Comparison of ENCODE assay signal across 8 cellular contexts in the genomic region with DNA sequence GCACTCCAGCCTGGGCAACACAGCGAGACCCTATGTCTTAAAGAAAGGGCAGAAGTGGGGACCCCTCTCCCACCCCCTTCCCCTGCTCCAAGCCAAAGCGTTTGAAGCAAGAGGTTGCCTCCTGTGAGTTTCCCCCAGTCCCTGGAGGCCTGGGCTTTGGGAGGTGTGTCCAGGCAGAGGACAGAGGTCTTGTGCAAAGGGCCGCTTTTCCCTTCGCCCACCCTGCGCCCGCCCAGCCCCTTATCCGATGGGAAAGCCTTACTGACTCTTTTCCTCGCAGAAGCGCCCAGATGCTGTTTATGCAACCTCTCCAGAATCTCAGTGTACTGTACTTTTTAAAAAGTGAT. TPM values are rescaled to one million over a fixed set of nuclear protein-coding genes. Genes with fewer than 3 reads are reported as not detected.
DNase-seq lines count a peak whose midpoint lies in the region; ATAC-seq and TF ChIP-seq lines count a peak whose summit lies in the region.

No MANE protein-coding gene starts in this region.

- H3F3A ChIP-seq in PC-3 (ENCODE audit: low read length, unreplicated experiment) = no peaks in the 10 kb centered on the region

- H4K12ac ChIP-seq in trophoblast cell (ENCODE audit: low read depth, low read length) = no peak overlapping the region

- H2BK12ac ChIP-seq in trophoblast cell (ENCODE audit: low read length) = no peak overlapping the region

- H3K27ac ChIP-seq in PC-3 (ENCODE audit: low read length) (no peak overlapping the region), esophagus (ENCODE audit: low read depth in 2 of 2, low read length in 1 of 2) (peak overlapping the region; percentile 80), trophoblast cell (ENCODE audit: low read depth, low read length) (no peak overlapping the region)

- H3K79me2 ChIP-seq in PC-3 (ENCODE audit: low read length) = no peaks in the 10 kb centered on the region
- H3K79me2 ChIP-seq in trophoblast cell (ENCODE audit: control insufficient read depth, insufficient read depth, low read length, poor library complexity) = no peaks in the 10 kb centered on the region

- WGBS in esophagus, 2 donors = 55 to 61% methylated on average over 9 of the region's 9 CpGs
- no CpG with 5 or more reads among the region's 9 CpGs for WGBS in trophoblast cell (ENCODE audit: extremely low coverage, insufficient coverage, insufficient read length)

- H4K20me1 ChIP-seq in PC-3 (ENCODE audit: low read length) = no peaks in the 10 kb centered on the region

- no peak overlapping the region for H3K23ac ChIP-seq in trophoblast cell (ENCODE audit: low read length)

- H3K9me3 ChIP-seq in PC-3 (ENCODE audit: low read length) (no peaks in the 10 kb centered on the region), esophagus (ENCODE audit: control insufficient read depth in 2 of 2, insufficient read depth in 1 of 2, low read depth in 1 of 2, low read length in 1 of 2) (no peaks in the 10 kb centered on the region), trophoblast cell (ENCODE audit: insufficient read depth, low read depth, low read length) (no peaks in the 10 kb centered on the region)

- H3K27me3 ChIP-seq in PC-3 (ENCODE audit: low read length) (no peaks in the 10 kb centered on the region), esophagus (ENCODE audit: control insufficient read depth in 1 of 2, insufficient read depth in 2 of 2, low read length in 2 of 2) (no peaks in the 10 kb centered on the region), trophoblast cell (ENCODE audit: insufficient read depth, low read length) (no peaks in the 10 kb centered on the region)

- no peak overlapping the region for H3K14ac ChIP-seq in trophoblast cell (ENCODE audit: low read length)

- TF ChIP-seq CTCF in PC-3 (conservative IDR thresholded peaks at IDR 0.05; ENCODE audit: low read depth, low read length) = no peak
- no peak for TF ChIP-seq CTCF in GM20000 (IDR thresholded peaks at IDR 0.05; ENCODE audit: extremely low read depth, missing control alignments)

- CTCF ChIA-PET in PC-3 (lab: Charles Lee) = no interaction called here

- H2BK5ac ChIP-seq in trophoblast cell (ENCODE audit: low read depth, low read length, poor library complexity) = no peak overlapping the region

- BruUV-seq in PC-3 (replicated peaks; lab: Mats Ljungman, UMichigan) = no TSS peak

- H2AFZ ChIP-seq in PC-3 (ENCODE audit: low read length) (peak overlapping the region; percentile 61; the same call in 1 of the 2 replicates), trophoblast cell (ENCODE audit: insufficient read depth, low read length, poor library complexity) (no peak overlapping the region)

- peaks cover 2% of the 10 kb centered on the region for H3K79me1 ChIP-seq in trophoblast cell (ENCODE audit: low read length)

- H3K36me3 ChIP-seq in PC-3 (ENCODE audit: low read depth, low read length) = no peaks in the 10 kb centered on the region
- no peaks in the 10 kb centered on the region for H3K36me3 ChIP-seq in esophagus (ENCODE audit: control insufficient read depth in 2 of 2, insufficient read depth in 2 of 2, low read length in 1 of 2)
- H3K36me3 ChIP-seq in trophoblast cell (ENCODE audit: control insufficient read depth in 1 of 2, insufficient read depth in 2 of 2, low read length in 2 of 2) = peaks cover 2 to 4% of the 10 kb centered on the region in 2 experiments

- H3K9ac ChIP-seq in PC-3 (ENCODE audit: low read length) (no peak overlapping the region), trophoblast cell (ENCODE audit: low read length) (no peak overlapping the region)

- no peaks in the 10 kb centered on the region for H3K9me2 ChIP-seq in PC-3 (replicated peaks; ENCODE audit: low read length)

- intact Hi-C loops in PC-3 (cut with micrococcal nuclease) = no loop called here

- no peak overlapping the region for H2AK5ac ChIP-seq in trophoblast cell (ENCODE audit: low read length)

- H2BK120ac ChIP-seq in trophoblast cell (ENCODE audit: insufficient read depth, low read length, poor library complexity) = no peak overlapping the region

- peak overlapping the region; percentile 43; the same call in 1 of the 2 replicates for H3K4me3 ChIP-seq in PC-3 (ENCODE audit: low read length)
- H3K4me3 ChIP-seq in esophagus (ENCODE audit: low read depth in 1 of 2, low read length in 2 of 2) = peak overlapping the region; percentile 31 to 34
- no peak overlapping the region for H3K4me3 ChIP-seq in trophoblast cell (ENCODE audit: low read depth, low read length)

- POLR2A ChIA-PET in PC-3 (lab: Charles Lee; ENCODE audit: unreplicated experiment) = no interaction called here

- H3K4ac ChIP-seq in trophoblast cell (ENCODE audit: low read depth, low read length) = no peak overlapping the region

- peak overlapping the region; percentile 74 for H3K4me2 ChIP-seq in PC-3 (ENCODE audit: low read length)
- H3K4me2 ChIP-seq in trophoblast cell (ENCODE audit: low read length) = peak overlapping the region; percentile 12

- H4K91ac ChIP-seq in trophoblast cell (ENCODE audit: low read depth, low read length) = no peak overlapping the region

- no peak overlapping the region for H3K18ac ChIP-seq in trophoblast cell (ENCODE audit: low read length)

- DNase-seq in DMS 273 (lab: John Stamatoyannopoulos, UW; ENCODE audit: unreplicated experiment) = peak; percentile 76
- DNase-seq in PC-3 = no peak
- no peak for DNase-seq in trophoblast cell
- DNase-seq in COLO668 (lab: John Stamatoyannopoulos, UW; ENCODE audit: unreplicated experiment) = no peak
- no peak for DNase-seq in GM20000 (ENCODE audit: low spot score)
- DNase-seq in mucosa of gallbladder (ENCODE audit: low spot score) = no peak

- no peak overlapping the region for H4K8ac ChIP-seq in trophoblast cell (ENCODE audit: low read depth, low read length)

- ATAC-seq in PC-3 (no peak), HG02885 (IDR thresholded peaks at IDR 0.05; ENCODE audit: poor library complexity, unreplicated experiment) (no peak)

- H3K4me1 ChIP-seq in PC-3 (ENCODE audit: insufficient read depth, low read length) (peaks cover 27% of the 10 kb centered on the region), esophagus (ENCODE audit: control insufficient read depth in 2 of 2, insufficient read depth in 2 of 2, low read length in 1 of 2) (peaks cover 0 to 17% of the 10 kb centered on the region in 2 donors), trophoblast cell (ENCODE audit: control insufficient read depth in 1 of 2, insufficient read depth in 2 of 2, low read length in 2 of 2) (peaks cover 2 to 5% of the 10 kb centered on the region in 2 experiments)

RNA-seq across cellular contexts. Expression of gene GTF2I, which starts 50.6 kb away (rescaled TPM):
- 138 and 144 TPM in 2 replicates for total RNA-seq in PC-3 (2014; rRNA removed)
- 10 to 100 TPM; 33.5 to 40.9 TPM for polyA plus RNA-seq in esophagus
- 172 and 177 TPM in 2 replicates for polyA plus RNA-seq in trophoblast cell (2013)
- 345 TPM for total RNA-seq in mucosa of gallbladder

Comparison
In these comparisons a context has a peak if more than half of its experiments do, and no peak if none do; other contexts are left out.
1. H3K27ac ChIP-seq: peak in esophagus (2 of 2); none in PC-3 (single experiment) and trophoblast cell (single experiment).